Comparison of ENCODE assay signal across 8 cellular contexts in the genomic region with DNA sequence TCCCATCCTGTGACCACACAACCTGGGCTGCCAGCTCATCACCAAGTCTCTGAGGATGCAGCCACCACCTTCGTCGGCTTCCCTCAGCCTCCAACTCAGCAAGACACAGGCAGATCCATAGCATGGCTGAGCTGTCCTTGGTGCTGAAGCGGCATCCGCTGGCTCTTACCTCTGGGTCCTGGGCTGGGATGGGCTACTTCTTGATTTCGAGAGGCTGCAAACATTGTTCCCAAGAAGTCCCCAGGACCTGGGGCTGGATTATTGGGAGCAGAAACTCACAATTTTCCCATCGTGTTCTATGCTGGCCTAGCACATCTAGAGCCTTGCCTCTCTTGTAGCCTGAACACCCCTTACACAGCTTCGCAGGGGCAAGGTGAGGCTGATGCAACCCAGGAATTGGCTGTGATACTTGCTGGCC. TPM values are rescaled to one million over a fixed set of nuclear protein-coding genes. Genes with fewer than 3 reads are reported as not detected.
DNase-seq lines count a peak whose midpoint lies in the region; ATAC-seq, FAIRE-seq and TF ChIP-seq lines count a peak whose summit lies in the region.

No MANE protein-coding gene starts in this region.

- DNase-seq in H9 (peak; percentile 87), erythroblast (lab: John Stamatoyannopoulos, UW) (peak; percentile 31 to 43), pulmonary artery endothelial cell (ENCODE audit: low read depth, low spot score) (peak; percentile 10), NCI-H510A (lab: John Stamatoyannopoulos, UW) (no peak), RCC 7860 (ENCODE audit: low spot score) (no peak)
- DNase-seq in activated effector memory CD4-positive, alpha-beta T cell treated with anti-CD3 and anti-CD28 coated beads, Interleukin-2, amount 50 U/mL, for 16 hours: no peak

- H2BK20ac ChIP-seq in H9 (ENCODE audit: low read depth, low read length, poor library complexity, severe bottlenecking): no peak overlapping the region

- no peak overlapping the region for H2BK5ac ChIP-seq in H9 (ENCODE audit: insufficient read length, low read length)

- no peak for TF ChIP-seq POLR2A in erythroblast (IDR thresholded peaks at IDR 0.05; ENCODE audit: low read length)

- no peaks in the 10 kb centered on the region for H3K23me2 ChIP-seq in H9 (ENCODE audit: insufficient read length, low read depth, low read length, poor library complexity, severe bottlenecking)

- ATAC-seq in GM19395 (IDR thresholded peaks at IDR 0.05; ENCODE audit: unreplicated experiment): no peak

- H3K27me3 Mint-ChIP-seq in H9 (ENCODE audit: low read depth): peaks cover 82% of the 10 kb centered on the region

- H3K4me3 Mint-ChIP-seq in H9: no peak overlapping the region

- H3K9ac ChIP-seq in H9 (ENCODE audit: extremely low read depth, insufficient read length, low read length): no peak overlapping the region

- H3K56ac ChIP-seq in H9 (ENCODE audit: insufficient read length, low read depth, low read length): no peak overlapping the region

- H3K27me3 ChIP-seq in H9 (ENCODE audit: insufficient read depth, low read length): no peaks in the 10 kb centered on the region

- no peak for FAIRE-seq in RCC 7860 (lab: Jason Lieb, UNC)

- no peak overlapping the region for H2BK12ac ChIP-seq in H9 (ENCODE audit: insufficient read length, low read depth, low read length)

- WGBS in H9 (ENCODE audit: extremely low coverage, insufficient read length, low lambda C conversion rate): no CpG with 5 or more reads among the region's 7 CpGs

- no peaks in the 10 kb centered on the region for H3K4me1 ChIP-seq in H9 (ENCODE audit: insufficient read depth, low read length)

- TF ChIP-seq CTCF in H9 (conservative IDR thresholded peaks at IDR 0.05): no peak

- no peak overlapping the region for H3K27ac ChIP-seq in H9 (ENCODE audit: insufficient read length, low read depth, low read length)

- H2BK120ac ChIP-seq in H9 (ENCODE audit: low read depth, low read length, poor library complexity, severe bottlenecking): no peak overlapping the region

- H2BK15ac ChIP-seq in H9 (ENCODE audit: low read depth, low read length): no peak overlapping the region

- no peaks in the 10 kb centered on the region for H3K79me1 ChIP-seq in H9 (ENCODE audit: insufficient read depth, low read depth, low read length, poor library complexity, severe bottlenecking)

- H3K18ac ChIP-seq in H9 (ENCODE audit: insufficient read length, low read depth, low read length): no peak overlapping the region

- peaks cover 42 to 83% of the 10 kb centered on the region in 2 experiments for H3K4me1 Mint-ChIP-seq in H9

- no peak overlapping the region for H3K4ac ChIP-seq in H9 (ENCODE audit: low read depth, low read length)

- no peak overlapping the region for H3K27ac Mint-ChIP-seq in H9

- H3K79me2 ChIP-seq in H9 (ENCODE audit: insufficient read depth, low read length): no peaks in the 10 kb centered on the region

- H4K5ac ChIP-seq in H9 (ENCODE audit: insufficient read length, low read depth, low read length): no peak overlapping the region

- H4K91ac ChIP-seq in H9 (ENCODE audit: insufficient read length, low read depth, low read length): no peak overlapping the region

- H3K9me3 ChIP-seq in H9 (ENCODE audit: control insufficient read depth, low read depth, low read length): no peaks in the 10 kb centered on the region

- no peaks in the 10 kb centered on the region for H3K36me3 Mint-ChIP-seq in H9 (ENCODE audit: insufficient read depth in 1 of 3, low read depth in 3 of 3)

- peaks cover 0 to 3% of the 10 kb centered on the region in 2 experiments; a peak in 2 of 5 replicates for H3K9me3 Mint-ChIP-seq in H9

- no peak overlapping the region for H3K4me2 ChIP-seq in H9 (ENCODE audit: insufficient read depth, insufficient read length, low read length)

- H4K20me1 ChIP-seq in H9 (ENCODE audit: control insufficient read depth, insufficient read depth, insufficient read length): no peaks in the 10 kb centered on the region

- H3K14ac ChIP-seq in H9 (ENCODE audit: insufficient read depth, low read length): no peak overlapping the region

- no peak overlapping the region for H2AFZ ChIP-seq in H9 (ENCODE audit: low read length)

- no peak overlapping the region for H3K23ac ChIP-seq in H9 (ENCODE audit: insufficient read length, low read depth, low read length)

- no peak overlapping the region for H2AK5ac ChIP-seq in H9 (ENCODE audit: insufficient read length, low read length)

- H3T11ph ChIP-seq in H9 (ENCODE audit: low read length): no peak overlapping the region

- H4K8ac ChIP-seq in H9 (replicated peaks; ENCODE audit: insufficient read length, low read depth, low read length): no peak overlapping the region

TF ChIP-seq in PFSK-1, 5 proteins besides CTCF, POLR2A, EP300 and RAD21:
- TF ChIP-seq SIN3A (IDR thresholded peaks at IDR 0.05; ENCODE audit: borderline replicate concordance, insufficient read depth, low read length): 0 out of 2 replicates have a peak, but pooled peaks have one; percentile 12
- TF ChIP-seq, protein P1, sequence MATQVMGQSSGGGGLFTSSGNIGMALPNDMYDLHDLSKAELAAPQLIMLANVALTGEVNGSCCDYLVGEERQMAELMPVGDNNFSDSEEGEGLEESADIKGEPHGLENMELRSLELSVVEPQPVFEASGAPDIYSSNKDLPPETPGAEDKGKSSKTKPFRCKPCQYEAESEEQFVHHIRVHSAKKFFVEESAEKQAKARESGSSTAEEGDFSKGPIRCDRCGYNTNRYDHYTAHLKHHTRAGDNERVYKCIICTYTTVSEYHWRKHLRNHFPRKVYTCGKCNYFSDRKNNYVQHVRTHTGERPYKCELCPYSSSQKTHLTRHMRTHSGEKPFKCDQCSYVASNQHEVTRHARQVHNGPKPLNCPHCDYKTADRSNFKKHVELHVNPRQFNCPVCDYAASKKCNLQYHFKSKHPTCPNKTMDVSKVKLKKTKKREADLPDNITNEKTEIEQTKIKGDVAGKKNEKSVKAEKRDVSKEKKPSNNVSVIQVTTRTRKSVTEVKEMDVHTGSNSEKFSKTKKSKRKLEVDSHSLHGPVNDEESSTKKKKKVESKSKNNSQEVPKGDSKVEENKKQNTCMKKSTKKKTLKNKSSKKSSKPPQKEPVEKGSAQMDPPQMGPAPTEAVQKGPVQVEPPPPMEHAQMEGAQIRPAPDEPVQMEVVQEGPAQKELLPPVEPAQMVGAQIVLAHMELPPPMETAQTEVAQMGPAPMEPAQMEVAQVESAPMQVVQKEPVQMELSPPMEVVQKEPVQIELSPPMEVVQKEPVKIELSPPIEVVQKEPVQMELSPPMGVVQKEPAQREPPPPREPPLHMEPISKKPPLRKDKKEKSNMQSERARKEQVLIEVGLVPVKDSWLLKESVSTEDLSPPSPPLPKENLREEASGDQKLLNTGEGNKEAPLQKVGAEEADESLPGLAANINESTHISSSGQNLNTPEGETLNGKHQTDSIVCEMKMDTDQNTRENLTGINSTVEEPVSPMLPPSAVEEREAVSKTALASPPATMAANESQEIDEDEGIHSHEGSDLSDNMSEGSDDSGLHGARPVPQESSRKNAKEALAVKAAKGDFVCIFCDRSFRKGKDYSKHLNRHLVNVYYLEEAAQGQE (IDR thresholded peaks at IDR 0.05; ENCODE audit: insufficient read depth in 1 of 2, low read depth in 2 of 2, low read length in 2 of 2): peak; percentile 98
- no peak for TF ChIP-seq POLR2AphosphoS5 (IDR thresholded peaks at IDR 0.05; ENCODE audit: low read depth, low read length)
- no peak for TF ChIP-seq FOXP2 (optimal IDR thresholded peaks at IDR 0.05; ENCODE audit: borderline replicate concordance, extremely low read depth, extremely low read length, insufficient read depth)
- TF ChIP-seq TAF1 (IDR thresholded peaks at IDR 0.05; ENCODE audit: borderline replicate concordance, insufficient read depth, low read length): no peak

RNA-seq across cellular contexts. Expression of a gene that starts 24.9 kb away (rescaled TPM):
- total RNA-seq in H9 (2021) (not detected in 2 replicates), pulmonary artery endothelial cell (not detected in 2 replicates)
- polyA plus RNA-seq in PFSK-1 (2012; ENCODE audit: insufficient read length, low read depth): not detected

RNA-seq across cellular contexts. Expression of a gene that starts 31.9 kb away (rescaled TPM):
- not detected in 2 replicates for total RNA-seq in H9 (2021)
- not detected for polyA plus RNA-seq in PFSK-1 (2012; ENCODE audit: insufficient read length, low read depth)
- not detected in 2 replicates for total RNA-seq in pulmonary artery endothelial cell

RNA-seq across cellular contexts. Expression of a gene that starts 41.5 kb away (rescaled TPM):
- total RNA-seq in H9 (2021): not detected in 2 replicates
- not detected for polyA plus RNA-seq in PFSK-1 (2012; ENCODE audit: insufficient read length, low read depth)
- total RNA-seq in pulmonary artery endothelial cell: not detected in 2 replicates

RNA-seq across cellular contexts. Expression of a gene that starts 48.2 kb away (rescaled TPM):
- total RNA-seq in H9 (2021) (3.4 and 3.6 TPM in 2 replicates), pulmonary artery endothelial cell (not detected in 2 replicates)
- not detected for polyA plus RNA-seq in PFSK-1 (2012; ENCODE audit: insufficient read length, low read depth)

Comparison
In these comparisons a context has a peak if more than half of its experiments do, and no peak if none do; other contexts are left out.
1. DNase-seq: peak in H9 (single experiment), erythroblast (2 of 2) and pulmonary artery endothelial cell (single experiment); none in activated effector memory CD4-positive, alpha-beta T cell treated with anti-CD3 and anti-CD28 coated beads, Interleukin-2, amount 50 U/mL, for 16 hours (single experiment), NCI-H510A (single experiment) and RCC 7860 (single experiment).